In the genomic region with DNA sequence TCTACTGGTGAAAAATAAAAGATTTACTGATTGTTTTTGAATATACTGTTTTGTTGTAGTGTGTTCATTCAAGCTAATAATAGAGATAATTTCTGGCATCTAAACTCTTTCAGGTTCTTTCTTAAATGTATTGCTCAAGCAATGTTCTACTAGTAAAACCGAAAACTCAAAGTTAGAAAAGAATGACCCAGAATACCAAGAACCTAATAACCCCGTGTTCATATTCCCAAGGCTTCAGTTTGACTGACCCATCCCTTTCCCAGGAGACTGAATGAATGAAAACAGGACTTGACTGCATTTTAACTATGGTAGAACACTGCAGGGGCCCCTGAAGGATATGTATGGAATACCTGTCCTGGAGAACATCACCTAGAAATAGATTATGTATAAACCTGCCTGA, we compare ENCODE assay signal across 23 cellular contexts.
"Had no signal": no experiment of that assay in that cellular context is flagged by ENCODE, and none has a peak within 500 bp of the region (broad histone marks: within the 10 kb centered on the region; RNA-seq: fewer than 3 reads in every experiment).

No MANE protein-coding gene starts in this region.

- H3K4me3 ChIP-seq: colonic mucosa, esophagus squamous epithelium, lung, pancreas, right lobe of liver, stomach, testis, transverse colon, upper lobe of right lung had no signal

- H3K36me3 ChIP-seq: colonic mucosa, esophagus squamous epithelium, neutrophil, pancreas, right lobe of liver, stomach, transverse colon, upper lobe of right lung had no signal

- H3K4me1 ChIP-seq: colonic mucosa, pancreas, right lobe of liver, stomach, testis, transverse colon, upper lobe of right lung had no signal

- H3K9me3 ChIP-seq: colonic mucosa, esophagus squamous epithelium, neutrophil, pancreas, right lobe of liver, stomach, testis, transverse colon, upper lobe of right lung had no signal

- ATAC-seq: left colon; natural killer cell treated with Interleukin-12 subunit alpha and Interleukin-12 subunit beta and Interleukin-15 and Interleukin-18, amount 100 ng/mL, for 72 hours; pancreas; right lobe of liver; stimulated activated effector memory CD8-positive, alpha-beta T cell treated with anti-CD3 and anti-CD28 coated beads, Interleukin-12 subunit alpha, Interleukin-12 subunit beta, amount 100 ng/mL, for 72 hours; upper lobe of right lung had no signal

- H3K27me3 ChIP-seq: colonic mucosa, esophagus squamous epithelium, pancreas, right lobe of liver, stomach, testis, transverse colon, upper lobe of right lung had no signal

- DNase-seq: colonic mucosa; effector CD8-positive, alpha-beta T cell; esophagus squamous epithelium; foreskin melanocyte; hypothalamus; immature natural killer cell; islet precursor cell; kidney glomerular epithelial cell; left colon; pancreas; retina; right lobe of liver; stimulated activated CD4-positive, alpha-beta T cell treated with anti-CD3 and anti-CD28 coated beads, Interleukin-2, amount 100 ng/mL, for 24 hours; stimulated activated CD4-positive, alpha-beta T cell treated with anti-CD3 and anti-CD28 coated beads, Interleukin-4, amount 100 ng/mL, for 24 hours; stimulated activated naive CD4-positive, alpha-beta T cell treated with Interleukin-2 at 50 U/mL for 16 hours; stomach; testis; transverse colon; upper lobe of right lung had no signal

- H3K27ac ChIP-seq: colonic mucosa, neutrophil, pancreas, right lobe of liver, stomach, transverse colon, upper lobe of right lung had no signal
